In genomic region chr6:36629792-36630191, GRCh38 we compare ENCODE assay signal across 29 cellular contexts. TPM values are rescaled to one million over a fixed set of nuclear protein-coding genes. Genes with fewer than 3 reads are reported as not detected.
DNase-seq lines count a peak whose midpoint lies in the region; ATAC-seq, FAIRE-seq and TF ChIP-seq lines count a peak whose summit lies in the region.
"Had no signal": no experiment of that assay in that cellular context is flagged by ENCODE, and none has a peak within 500 bp of the region (broad histone marks: within the 10 kb centered on the region; RNA-seq: fewer than 3 reads in every experiment).

No MANE protein-coding gene starts in this region.

- ATAC-seq in activated T-helper 17 cell treated with anti-CD3 and anti-CD28 coated beads, Interleukin-2, amount 50 U/mL, for 72 hours (replicated peaks), result no peak
- ATAC-seq in HepG2 (no peak), GM18867 (IDR thresholded peaks at IDR 0.05; ENCODE audit: unreplicated experiment) (no peak)
- no peak for ATAC-seq in stimulated activated effector memory CD8-positive, alpha-beta T cell treated with anti-CD3 and anti-CD28 coated beads, Interleukin-12 subunit alpha, Interleukin-12 subunit beta, amount 100 ng/mL, for 72 hours
- no peak for ATAC-seq in activated T-cell treated with anti-CD3 and anti-CD28 coated beads, Interleukin-2, amount 50 U/mL, for 72 hours (replicated peaks in 1 of 2)
- ATAC-seq: A549; effector memory CD8-positive, alpha-beta T cell; natural killer cell treated with Interleukin-12 subunit alpha and Interleukin-12 subunit beta and Interleukin-15 and Interleukin-18, amount 100 ng/mL, for 72 hours had no signal

- no TSS peak for BruUV-seq in HepG2 (replicated peaks; lab: Mats Ljungman, UMichigan)

- peak overlapping the region; percentile 62; the same call in 1 of the 2 replicates for H3K27ac ChIP-seq in BLaER1
- no peak overlapping the region for H3K27ac ChIP-seq in HepG2 (ENCODE audit: extremely low read length, insufficient read depth, low read length)
- H3K27ac ChIP-seq in stomach, result peak overlapping the region in 3 of 5 donors; percentile 59 to 85 (median 79)
- H3K27ac ChIP-seq: A549, WERI-Rb-1 had no signal

- H3K79me2 ChIP-seq in HepG2 (ENCODE audit: insufficient read depth, low read length), result no peaks in the 10 kb centered on the region

- H2AFZ ChIP-seq in HepG2 (ENCODE audit: low read length), result no peak overlapping the region

- H3K4me1 ChIP-seq in BLaER1 (peaks cover 98% of the 10 kb centered on the region), HepG2 (ENCODE audit: insufficient read depth, low read length) (peaks cover 53% of the 10 kb centered on the region), stomach (peaks cover 29 to 47% (median 39%) of the 10 kb centered on the region in 4 donors)

- no peak overlapping the region for H3K4me3 ChIP-seq in BLaER1
- no peak overlapping the region for H3K4me3 ChIP-seq in HepG2 (replicated peaks in 1 of 3; ENCODE audit: insufficient read depth in 1 of 3, low read depth in 2 of 3, low read length in 3 of 3)
- no peak overlapping the region for H3K4me3 ChIP-seq in stomach
- H3K4me3 ChIP-seq: A549, lung, skin epidermis had no signal

- H3K4me1 Mint-ChIP-seq in activated T-helper 17 cell treated with anti-CD3 and anti-CD28 coated beads, Interleukin-2, amount 50 U/mL, for 72 hours, result peaks cover 8% of the 10 kb centered on the region
- peaks cover 6% of the 10 kb centered on the region for H3K4me1 Mint-ChIP-seq in stimulated activated effector memory CD8-positive, alpha-beta T cell treated with anti-CD3 and anti-CD28 coated beads, Interleukin-12 subunit alpha, Interleukin-12 subunit beta, amount 100 ng/mL, for 72 hours
- peaks cover 13% of the 10 kb centered on the region for H3K4me1 Mint-ChIP-seq in activated T-cell treated with anti-CD3 and anti-CD28 coated beads, Interleukin-2, amount 50 U/mL, for 72 hours (ENCODE audit: low read depth)
- H3K4me1 Mint-ChIP-seq: CD8-positive, alpha-beta memory T cell had no signal

- DNase-seq in HepG2 (ENCODE audit: low spot score) (no peak), stomach (no peak), NCI-H2107 treated with DMSO at 0.1 percent for 48 hours (lab: John Stamatoyannopoulos, UW; ENCODE audit: unreplicated experiment) (no peak)
- DNase-seq in stimulated activated effector memory CD8-positive, alpha-beta T cell treated with anti-CD3 and anti-CD28 coated beads, Interleukin-12 subunit alpha, Interleukin-12 subunit beta, amount 100 ng/mL, for 72 hours (ENCODE audit: low spot score in 2 of 2), result no peak
- no peak for DNase-seq in activated T-cell treated with anti-CD3 and anti-CD28 coated beads, Interleukin-2, amount 50 U/mL, for 72 hours
- DNase-seq: activated CD4-positive, alpha-beta T cell treated with anti-CD3 and anti-CD28 coated beads for 48 hours; activated CD8-positive, alpha-beta memory T cell treated with anti-CD3 and anti-CD28 coated beads for 24 hours; activated effector memory CD4-positive, alpha-beta T cell treated with anti-CD3 and anti-CD28 coated beads, Interleukin-2, amount 50 U/mL, for 16 hours; activated T-cell treated with anti-CD3 and anti-CD28 coated beads for 4 hours; AML-193; CD8-positive, alpha-beta memory T cell; effector memory CD8-positive, alpha-beta T cell; EL; head of caudate nucleus; NCI-H2107; NCI-H774; occipital lobe; SW 1271; WERI-Rb-1 had no signal

- no peak overlapping the region for H3K4me3 Mint-ChIP-seq in activated T-helper 17 cell treated with anti-CD3 and anti-CD28 coated beads, Interleukin-2, amount 50 U/mL, for 72 hours
- no peak overlapping the region for H3K4me3 Mint-ChIP-seq in stimulated activated effector memory CD8-positive, alpha-beta T cell treated with anti-CD3 and anti-CD28 coated beads, Interleukin-12 subunit alpha, Interleukin-12 subunit beta, amount 100 ng/mL, for 72 hours
- no peak overlapping the region for H3K4me3 Mint-ChIP-seq in activated T-cell treated with anti-CD3 and anti-CD28 coated beads, Interleukin-2, amount 50 U/mL, for 72 hours
- H3K4me3 Mint-ChIP-seq: activated naive CD8-positive, alpha-beta T cell; CD8-positive, alpha-beta memory T cell; effector memory CD8-positive, alpha-beta T cell; natural killer cell treated with Interleukin-12 subunit alpha and Interleukin-12 subunit beta and Interleukin-15 and Interleukin-18, amount 100 ng/mL, for 72 hours had no signal

- no peaks in the 10 kb centered on the region for H3K36me3 Mint-ChIP-seq in activated T-helper 17 cell treated with anti-CD3 and anti-CD28 coated beads, Interleukin-2, amount 50 U/mL, for 72 hours (ENCODE audit: low read depth)
- H3K36me3 Mint-ChIP-seq in stimulated activated effector memory CD8-positive, alpha-beta T cell treated with anti-CD3 and anti-CD28 coated beads, Interleukin-12 subunit alpha, Interleukin-12 subunit beta, amount 100 ng/mL, for 72 hours, result no peaks in the 10 kb centered on the region
- H3K36me3 Mint-ChIP-seq in activated T-cell treated with anti-CD3 and anti-CD28 coated beads, Interleukin-2, amount 50 U/mL, for 72 hours (ENCODE audit: insufficient read depth in 2 of 2), result no peaks in the 10 kb centered on the region
- H3K36me3 Mint-ChIP-seq: activated naive CD8-positive, alpha-beta T cell; CD8-positive, alpha-beta memory T cell; natural killer cell treated with Interleukin-12 subunit alpha and Interleukin-12 subunit beta and Interleukin-15 and Interleukin-18, amount 100 ng/mL, for 72 hours had no signal

- H3K27me3 Mint-ChIP-seq in activated T-helper 17 cell treated with anti-CD3 and anti-CD28 coated beads, Interleukin-2, amount 50 U/mL, for 72 hours, result no peaks in the 10 kb centered on the region
- H3K27me3 Mint-ChIP-seq in activated T-cell treated with anti-CD3 and anti-CD28 coated beads, Interleukin-2, amount 50 U/mL, for 72 hours (ENCODE audit: low read depth), result no peaks in the 10 kb centered on the region
- H3K27me3 Mint-ChIP-seq: activated naive CD8-positive, alpha-beta T cell; CD8-positive, alpha-beta memory T cell; effector memory CD8-positive, alpha-beta T cell; natural killer cell treated with Interleukin-12 subunit alpha and Interleukin-12 subunit beta and Interleukin-15 and Interleukin-18, amount 100 ng/mL, for 72 hours had no signal

- H3K27me3 ChIP-seq in BLaER1, result no peaks in the 10 kb centered on the region
- H3K27me3 ChIP-seq in HepG2 (ENCODE audit: control insufficient read depth in 1 of 2, insufficient read depth in 2 of 2, low read length in 2 of 2), result peaks cover 5 to 65% of the 10 kb centered on the region in 2 experiments
- H3K27me3 ChIP-seq in stomach, result no peaks in the 10 kb centered on the region

- WGBS in HepG2 (ENCODE audit: low lambda C conversion rate), result 40% methylated on average over 11 of the region's 11 CpGs
- 90 to 95% (median 93%) methylated on average over 10 to 11 of the region's 11 CpGs for WGBS in stomach, 5 donors

- TF ChIP-seq CTCF in HepG2 (CRISPR knock-in tag; IDR thresholded peaks at IDR 0.05), result no peak
- TF ChIP-seq CTCF in stomach (IDR thresholded peaks at IDR 0.05), result no peak

- no peaks in the 10 kb centered on the region for H3K9me3 Mint-ChIP-seq in activated T-helper 17 cell treated with anti-CD3 and anti-CD28 coated beads, Interleukin-2, amount 50 U/mL, for 72 hours
- no peaks in the 10 kb centered on the region for H3K9me3 Mint-ChIP-seq in stimulated activated effector memory CD8-positive, alpha-beta T cell treated with anti-CD3 and anti-CD28 coated beads, Interleukin-12 subunit alpha, Interleukin-12 subunit beta, amount 100 ng/mL, for 72 hours
- H3K9me3 Mint-ChIP-seq in activated T-cell treated with anti-CD3 and anti-CD28 coated beads, Interleukin-2, amount 50 U/mL, for 72 hours, result no peaks in the 10 kb centered on the region
- H3K9me3 Mint-ChIP-seq: CD8-positive, alpha-beta memory T cell; effector memory CD8-positive, alpha-beta T cell; natural killer cell treated with Interleukin-12 subunit alpha and Interleukin-12 subunit beta and Interleukin-15 and Interleukin-18, amount 100 ng/mL, for 72 hours had no signal

- H3K36me3 ChIP-seq in BLaER1 (no peaks in the 10 kb centered on the region), HepG2 (replicated peaks in 1 of 2; ENCODE audit: control insufficient read depth in 1 of 2, insufficient read depth in 2 of 2, low read length in 2 of 2) (no peaks in the 10 kb centered on the region), stomach (no peaks in the 10 kb centered on the region)
- H3K36me3 ChIP-seq: WERI-Rb-1 had no signal

- TF ChIP-seq RAD21 in HepG2 (CRISPR knock-in tag; IDR thresholded peaks at IDR 0.05), result no peak

- TF ChIP-seq POLR2A in HepG2 (IDR thresholded peaks at IDR 0.05; ENCODE audit: insufficient read depth in 1 of 2, low read depth in 2 of 2, low read length in 2 of 2) (no peak), stomach (IDR thresholded peaks at IDR 0.05) (no peak)

- TF ChIP-seq EP300 in HepG2 (IDR thresholded peaks at IDR 0.05; ENCODE audit: low read depth in 2 of 2, low read length in 2 of 2) (no peak), HepG2 (CRISPR knock-in tag; IDR thresholded peaks at IDR 0.05; ENCODE audit: borderline replicate concordance) (no peak), stomach (IDR thresholded peaks at IDR 0.05) (no peak)

- FAIRE-seq in HepG2 (lab: Jason Lieb, UNC), result no peak
- FAIRE-seq: A549, bronchial epithelial cell, colon had no signal

- CTCF ChIA-PET in HepG2 (lab: Yijun Ruan, JAX; ENCODE audit: low intra/inter-chr PET ratio, low total read pairs), result no interaction called here

- POLR2A ChIA-PET in HepG2 (lab: Yijun Ruan, JAX), result interaction anchor here (1.4 to 1.6 kb wide), 2 partner anchors 37 to 46 kb away, joined by 3 to 6 read pairs; no protein-coding TSS in a partner anchor

- peak overlapping the region; percentile 28 for H3K27ac Mint-ChIP-seq in activated T-helper 17 cell treated with anti-CD3 and anti-CD28 coated beads, Interleukin-2, amount 50 U/mL, for 72 hours
- no peak overlapping the region for H3K27ac Mint-ChIP-seq in stimulated activated effector memory CD8-positive, alpha-beta T cell treated with anti-CD3 and anti-CD28 coated beads, Interleukin-12 subunit alpha, Interleukin-12 subunit beta, amount 100 ng/mL, for 72 hours
- H3K27ac Mint-ChIP-seq in activated T-cell treated with anti-CD3 and anti-CD28 coated beads, Interleukin-2, amount 50 U/mL, for 72 hours, result no peak overlapping the region
- H3K27ac Mint-ChIP-seq: activated naive CD8-positive, alpha-beta T cell; natural killer cell treated with Interleukin-12 subunit alpha and Interleukin-12 subunit beta and Interleukin-15 and Interleukin-18, amount 100 ng/mL, for 72 hours had no signal

- H3K4me2 ChIP-seq in BLaER1 (0 out of 2 replicates have a peak overlapping the region, but pooled peaks have one; percentile 56), HepG2 (ENCODE audit: low read depth, low read length) (no peak overlapping the region)
- H3K4me2 ChIP-seq: A549 had no signal

- H4K20me1 ChIP-seq in BLaER1 (no peaks in the 10 kb centered on the region), HepG2 (ENCODE audit: insufficient read depth, low read length) (no peaks in the 10 kb centered on the region)

- H3K9me3 ChIP-seq in BLaER1, result no peaks in the 10 kb centered on the region
- H3K9me3 ChIP-seq in HepG2 (ENCODE audit: low read length), result no peaks in the 10 kb centered on the region
- no peaks in the 10 kb centered on the region for H3K9me3 ChIP-seq in stomach
- H3K9me3 ChIP-seq: A549 had no signal

- in situ Hi-C loops in HepG2 (cut with HindIII; ENCODE audit: extremely low pct_ligation_motif_present, low pct_unique_long_range_greater_than_20kb), result no loop called here

- intact Hi-C loops in HepG2 (cut with micrococcal nuclease; ENCODE audit: unreplicated experiment) (loop anchor here (10.0 kb wide), 1 partner anchor 225 kb away; no protein-coding TSS in a partner anchor), stomach (cut with DNase I; ENCODE audit: low total_unique reads) (loop anchor here (10.0 kb wide), 1 partner anchor 125 kb away; no protein-coding TSS in a partner anchor)

- H3K9ac ChIP-seq in BLaER1 (no peak overlapping the region), HepG2 (ENCODE audit: insufficient read depth, low read depth, low read length) (no peak overlapping the region)

RNA-seq across cellular contexts. Expression of gene SRSF3, which starts 35.6 kb away (rescaled TPM):
- 100 to 1,000 TPM; 277 to 473 TPM for total RNA-seq in activated T-helper 17 cell treated with anti-CD3 and anti-CD28 coated beads, Interleukin-2, amount 50 U/mL, for 72 hours
- total RNA-seq in HepG2 (2016; rRNA removed; fragmentation: Illumina TruSeq; extraction: Trizol) (684 and 1,115 TPM in 2 replicates), stomach (100 to 1,000 TPM in 4 of 5 donors, 10 to 100 TPM in 1; 77.2 to 250 (median 145) TPM)
- 87.6 and 93.5 TPM in 2 replicates for total RNA-seq in HepG2 (2016; cell fraction: cytosol; rRNA removed; fragmentation: Illumina TruSeq; extraction: Trizol; ENCODE audit: low read depth)
- total RNA-seq in HepG2 (2016; cell fraction: insoluble cytoplasmic fraction; rRNA removed; fragmentation: Illumina TruSeq; extraction: Trizol), result 702 and 1,085 TPM in 2 replicates
- 160 and 205 TPM in 2 replicates for total RNA-seq in HepG2 (2016; cell fraction: membrane; rRNA removed; fragmentation: Illumina TruSeq; extraction: Trizol)
- 332 and 341 TPM in 2 replicates for total RNA-seq in HepG2 (2016; cell fraction: nucleus; rRNA removed; fragmentation: Illumina TruSeq; extraction: Trizol)
- polyA plus RNA-seq in HepG2 (2011; rRNA removed) (149 and 206 TPM in 2 replicates), stomach (100 to 1,000 TPM; 130 to 179 (median 146) TPM)
- polyA plus RNA-seq in HepG2 (2011; cell fraction: cytosol; rRNA removed), result 204 and 209 TPM in 2 replicates
- polyA plus RNA-seq in HepG2 (2011; cell fraction: nucleus; rRNA removed), result 336 and 345 TPM in 2 replicates
- polyA plus RNA-seq in HepG2 (2012), result 161 and 268 TPM in 2 replicates
- polyA plus RNA-seq in HepG2 (2016; cell fraction: cytosol; fragmentation: Illumina TruSeq; extraction: Trizol; ENCODE audit: low read depth), result 90.1 and 97.9 TPM in 2 replicates
- 1,067 and 1,144 TPM in 2 replicates for polyA plus RNA-seq in HepG2 (2016; cell fraction: insoluble cytoplasmic fraction; fragmentation: Illumina TruSeq; extraction: Trizol; ENCODE audit: low read depth)
- 123 and 146 TPM in 2 replicates for polyA plus RNA-seq in HepG2 (2016; cell fraction: membrane; fragmentation: Illumina TruSeq; extraction: Trizol; ENCODE audit: low read depth)
- 510 and 537 TPM in 2 replicates for polyA plus RNA-seq in HepG2 (2016; cell fraction: nucleus; fragmentation: Illumina TruSeq; extraction: Trizol; ENCODE audit: insufficient read depth, low read depth)
- 214 and 251 TPM in 2 replicates for polyA minus RNA-seq in HepG2 (2011; rRNA and poly(A)+ RNA removed; ENCODE audit: low replicate concordance)
- 55.8 and 58.4 TPM in 2 replicates for polyA minus RNA-seq in HepG2 (2011; cell fraction: cytosol; rRNA and poly(A)+ RNA removed)
- polyA minus RNA-seq in HepG2 (2011; cell fraction: nucleus; rRNA and poly(A)+ RNA removed), result 453 and 553 TPM in 2 replicates
- total RNA-seq in activated T-cell treated with anti-CD3 and anti-CD28 coated beads, Interleukin-2, amount 50 U/mL, for 72 hours, result 100 to 1,000 TPM; 409 to 541 TPM

RNA-seq across cellular contexts. Expression of gene CDKN1A, which starts 48.7 kb away (rescaled TPM):
- 100 to 1,000 TPM; 149 to 164 TPM for total RNA-seq in activated T-helper 17 cell treated with anti-CD3 and anti-CD28 coated beads, Interleukin-2, amount 50 U/mL, for 72 hours
- total RNA-seq in HepG2 (2016; rRNA removed; fragmentation: Illumina TruSeq; extraction: Trizol), result 56.0 and 60.7 TPM in 2 replicates
- 14.1 and 14.6 TPM in 2 replicates for total RNA-seq in HepG2 (2016; cell fraction: cytosol; rRNA removed; fragmentation: Illumina TruSeq; extraction: Trizol; ENCODE audit: low read depth)
- total RNA-seq in HepG2 (2016; cell fraction: insoluble cytoplasmic fraction; rRNA removed; fragmentation: Illumina TruSeq; extraction: Trizol), result 60.2 and 60.7 TPM in 2 replicates
- 35.8 and 37.2 TPM in 2 replicates for total RNA-seq in HepG2 (2016; cell fraction: membrane; rRNA removed; fragmentation: Illumina TruSeq; extraction: Trizol)
- 39.4 and 41.1 TPM in 2 replicates for total RNA-seq in HepG2 (2016; cell fraction: nucleus; rRNA removed; fragmentation: Illumina TruSeq; extraction: Trizol)
- 92.1 and 131 TPM in 2 replicates for polyA plus RNA-seq in HepG2 (2011; rRNA removed)
- polyA plus RNA-seq in HepG2 (2011; cell fraction: cytosol; rRNA removed), result 101 and 109 TPM in 2 replicates
- polyA plus RNA-seq in HepG2 (2011; cell fraction: nucleus; rRNA removed), result 99.7 and 130 TPM in 2 replicates
- 25.4 and 74.5 TPM in 2 replicates for polyA plus RNA-seq in HepG2 (2012)
- 11.7 and 12.8 TPM in 2 replicates for polyA plus RNA-seq in HepG2 (2016; cell fraction: cytosol; fragmentation: Illumina TruSeq; extraction: Trizol; ENCODE audit: low read depth)
- 67.9 and 74.3 TPM in 2 replicates for polyA plus RNA-seq in HepG2 (2016; cell fraction: insoluble cytoplasmic fraction; fragmentation: Illumina TruSeq; extraction: Trizol; ENCODE audit: low read depth)
- polyA plus RNA-seq in HepG2 (2016; cell fraction: membrane; fragmentation: Illumina TruSeq; extraction: Trizol; ENCODE audit: low read depth), result 27.1 and 27.5 TPM in 2 replicates
- polyA plus RNA-seq in HepG2 (2016; cell fraction: nucleus; fragmentation: Illumina TruSeq; extraction: Trizol; ENCODE audit: insufficient read depth, low read depth), result 70.1 and 78.2 TPM in 2 replicates
- 52.9 and 74.7 TPM in 2 replicates for polyA minus RNA-seq in HepG2 (2011; rRNA and poly(A)+ RNA removed; ENCODE audit: low replicate concordance)
- polyA minus RNA-seq in HepG2 (2011; cell fraction: cytosol; rRNA and poly(A)+ RNA removed), result 33.1 and 37.9 TPM in 2 replicates
- polyA minus RNA-seq in HepG2 (2011; cell fraction: nucleus; rRNA and poly(A)+ RNA removed), result 23.8 and 39.9 TPM in 2 replicates
- 100 to 1,000 TPM in 1 of 5 donors, 10 to 100 TPM in 4; 41.4 to 116 (median 47.3) TPM for total RNA-seq in stomach
- 100 to 1,000 TPM in 1 of 3 donors, 10 to 100 TPM in 2; 36.5 to 118 (median 75.5) TPM for polyA plus RNA-seq in stomach
- 10 to 100 TPM; 59.9 to 60.4 TPM for total RNA-seq in activated T-cell treated with anti-CD3 and anti-CD28 coated beads, Interleukin-2, amount 50 U/mL, for 72 hours
